Comparison of ENCODE assay signal across 15 cellular contexts in genomic region chr1:7434566-7434965, GRCh38.
A peak's percentile ranks its signal among the peaks of the same experiment; 100 is the strongest.
DNase-seq lines count a peak whose midpoint lies in the region; ATAC-seq and TF ChIP-seq lines count a peak whose summit lies in the region.
"Had no signal": no experiment of that assay in that cellular context is flagged by ENCODE, and none has a peak within 500 bp of the region (broad histone marks: within the 10 kb centered on the region; RNA-seq: fewer than 3 reads in every experiment).

No MANE protein-coding gene starts in this region.

- H3K36me3 ChIP-seq in lower lobe of right lung (no peaks in the 10 kb centered on the region), tibial nerve (no peaks in the 10 kb centered on the region)
- H3K36me3 ChIP-seq: BLaER1 treated with 17β-estradiol and CSF1 and Interleukin-3, amounts not matched to agents 10 nM and 100 nM had no signal

- H3K27me3 ChIP-seq in lower lobe of right lung (ENCODE audit: low read depth) = peaks cover 4% of the 10 kb centered on the region
- H3K27me3 ChIP-seq in tibial nerve = no peaks in the 10 kb centered on the region
- H3K27me3 ChIP-seq: BLaER1 treated with 17β-estradiol and CSF1 and Interleukin-3, amounts not matched to agents 10 nM and 100 nM had no signal

- TF ChIP-seq CTCF in lower lobe of right lung (IDR thresholded peaks at IDR 0.05) (no peak), tibial nerve (IDR thresholded peaks at IDR 0.05) (no peak)

- 95 to 96% methylated on average over 5 of the region's 5 CpGs for WGBS in tibial nerve, 2 donors

- H3K27ac ChIP-seq in lower lobe of right lung = no peak overlapping the region
- H3K27ac ChIP-seq in tibial nerve = no peak overlapping the region
- H3K27ac ChIP-seq: 22Rv1; A549; BLaER1 treated with 17β-estradiol and CSF1 and Interleukin-3, amounts not matched to agents 10 nM and 100 nM; C4-2B had no signal

- no peak overlapping the region for H3K4me3 ChIP-seq in lower lobe of right lung
- H3K4me3 ChIP-seq in tibial nerve = no peak overlapping the region
- H3K4me3 ChIP-seq: A549; BLaER1 treated with 17β-estradiol and CSF1 and Interleukin-3, amounts not matched to agents 10 nM and 100 nM had no signal

- no peak for TF ChIP-seq EP300 in tibial nerve (IDR thresholded peaks at IDR 0.05)

- no peak for TF ChIP-seq POLR2A in tibial nerve (IDR thresholded peaks at IDR 0.05)

- intact Hi-C loops in Right ventricle myocardium superior (cut with DNase I) (no loop called here), cardiac septum (cut with DNase I) (no loop called here), lower lobe of right lung (cut with DNase I) (no loop called here)

- H3K9me3 ChIP-seq in lower lobe of right lung = no peaks in the 10 kb centered on the region
- H3K9me3 ChIP-seq in tibial nerve = no peaks in the 10 kb centered on the region
- H3K9me3 ChIP-seq: Caco-2 had no signal

- H3K4me1 ChIP-seq in lower lobe of right lung (no peaks in the 10 kb centered on the region), tibial nerve (no peaks in the 10 kb centered on the region)
- H3K4me1 ChIP-seq: A549, Caco-2 had no signal

- DNase-seq in Right ventricle myocardium superior = peak; percentile 16
- DNase-seq in cardiac septum (ENCODE audit: low spot score) = no peak
- DNase-seq in lower lobe of right lung = peak; percentile 17
- no peak for DNase-seq in tibial nerve (ENCODE audit: low spot score in 2 of 2)
- DNase-seq: AML-193; Caco-2; Calu3; CD4-positive, alpha-beta T cell; CD8-positive, alpha-beta T cell; GF-D8 had no signal

- ATAC-seq in Right ventricle myocardium superior (ENCODE audit: poor library complexity) = no peak
- ATAC-seq in lower lobe of right lung = no peak
- ATAC-seq in GM18907 (IDR thresholded peaks at IDR 0.05; ENCODE audit: unreplicated experiment) = no peak
- ATAC-seq: A549; CD8-positive, alpha-beta T cell had no signal

Comparison
In these comparisons a context has a peak if more than half of its experiments do, and no peak if none do; other contexts are left out.
1. DNase-seq: peak in Right ventricle myocardium superior (single experiment) and lower lobe of right lung (single experiment); none in cardiac septum (single experiment) and tibial nerve (0 of 2).